35 cellular contexts compared by ENCODE assay signal in genomic region chr18:13061630-13062189, GRCh38.
"Had no signal": no experiment of that assay in that cellular context is flagged by ENCODE, and none has a peak within 500 bp of the region (broad histone marks: within the 10 kb centered on the region; RNA-seq: fewer than 3 reads in every experiment).

No MANE protein-coding gene starts in this region.

- H3K27me3 ChIP-seq: brain microvascular endothelial cell, MG63, Peyer's patch had no signal

- H3K27me3 Mint-ChIP-seq: activated CD4-positive, alpha-beta memory T cell treated with anti-CD3 and anti-CD28 coated beads for 36 hours; activated CD4-positive, alpha-beta T cell treated with anti-CD3 and anti-CD28 coated beads for 36 hours; activated CD8-positive, alpha-beta memory T cell treated with anti-CD3 and anti-CD28 coated beads, Interleukin-2, amount 10 ng/mL, durations not matched to agents 7 days and 5 days; activated naive CD8-positive, alpha-beta T cell treated with anti-CD3 and anti-CD28 coated beads for 36 hours; IgD-negative memory B cell had no signal

- H3K4me3 ChIP-seq: MG63, Peyer's patch, SK-N-MC had no signal

- H3K27ac ChIP-seq: brain microvascular endothelial cell, Peyer's patch, SK-N-MC had no signal

- H3K9me3 Mint-ChIP-seq: T-helper 1 cell treated with Interleukin-12 subunit alpha and Interleukin-12 subunit beta and Interleukin-4 antibody, amounts not matched to agents 30 μg/mL and 1 μg/mL, for 36 hours; T-helper 2 cell treated with Interferon-gamma antibody and Interleukin-4, amounts not matched to agents 5 μg/mL and 100 μg/mL, for 36 hours had no signal

- H3K4me1 ChIP-seq: Peyer's patch had no signal

- H3K27ac Mint-ChIP-seq: activated CD4-positive, alpha-beta memory T cell treated with anti-CD3 and anti-CD28 coated beads for 36 hours; activated CD4-positive, alpha-beta T cell treated with anti-CD3 and anti-CD28 coated beads for 36 hours; activated CD8-positive, alpha-beta memory T cell treated with anti-CD3 and anti-CD28 coated beads, Interleukin-2, amount 10 ng/mL, durations not matched to agents 7 days and 5 days; activated naive CD8-positive, alpha-beta T cell treated with anti-CD3 and anti-CD28 coated beads for 36 hours; IgD-negative memory B cell; T-helper 1 cell treated with Interleukin-12 subunit alpha and Interleukin-12 subunit beta and Interleukin-4 antibody, amounts not matched to agents 30 μg/mL and 1 μg/mL, for 36 hours; T-helper 2 cell treated with Interferon-gamma antibody and Interleukin-4, amounts not matched to agents 5 μg/mL and 100 μg/mL, for 36 hours had no signal

- H3K4me3 Mint-ChIP-seq: activated CD4-positive, alpha-beta memory T cell treated with anti-CD3 and anti-CD28 coated beads for 36 hours; activated CD4-positive, alpha-beta T cell treated with anti-CD3 and anti-CD28 coated beads for 36 hours; activated CD8-positive, alpha-beta memory T cell treated with anti-CD3 and anti-CD28 coated beads, Interleukin-2, amount 10 ng/mL, durations not matched to agents 7 days and 5 days; activated naive CD8-positive, alpha-beta T cell treated with anti-CD3 and anti-CD28 coated beads for 36 hours; IgD-negative memory B cell; T-helper 1 cell treated with Interleukin-12 subunit alpha and Interleukin-12 subunit beta and Interleukin-4 antibody, amounts not matched to agents 30 μg/mL and 1 μg/mL, for 36 hours; T-helper 2 cell treated with Interferon-gamma antibody and Interleukin-4, amounts not matched to agents 5 μg/mL and 100 μg/mL, for 36 hours had no signal

- DNase-seq: activated CD4-positive, alpha-beta memory T cell treated with anti-CD3 and anti-CD28 coated beads for 36 hours; activated CD4-positive, alpha-beta T cell treated with anti-CD3 and anti-CD28 coated beads for 36 hours; activated CD4-positive, alpha-beta T cell treated with anti-CD3 and anti-CD28 coated beads, Interleukin-2, amount 50 U/mL, for 1 hour; activated CD8-positive, alpha-beta memory T cell treated with anti-CD3 and anti-CD28 coated beads for 24 hours; activated CD8-positive, alpha-beta memory T cell treated with anti-CD3 and anti-CD28 coated beads, Interleukin-2, amount 10 ng/mL, durations not matched to agents 7 days and 5 days; activated CD8-positive, alpha-beta memory T cell treated with anti-CD3 and anti-CD28 coated beads, Interleukin-2, amount 50 U/mL, for 48 hours; activated effector memory CD4-positive, alpha-beta T cell treated with Interleukin-2 at 50 U/mL for 16 hours; activated naive CD4-positive, alpha-beta T cell; activated naive CD4-positive, alpha-beta T cell treated with anti-CD3 and anti-CD28 coated beads, Interleukin-2, amount 50 U/mL, for 16 hours; activated naive CD8-positive, alpha-beta T cell treated with anti-CD3 and anti-CD28 coated beads for 36 hours; activated T-cell treated with anti-CD3 and anti-CD28 coated beads, Interleukin-2, amount 50 U/mL, for 48 hours; amniotic stem cell; aorta; brain microvascular endothelial cell; Kasumi-1; KG1; MG63; NCI-H1048; NCI-H1105 treated with DMSO at 0.1 percent for 48 hours; NCI-H1436; NCI-H1694; NCI-H1930; NCI-H2081 treated with DMSO at 0.1 percent for 48 hours; NCI-H510A; NCI-H526; NCI-H748 treated with DMSO at 0.1 percent for 48 hours; NK-92 treated with Interleukin-12 subunit alpha and Interleukin-12 subunit beta, amount 100 ng/mL, for 24 hours; PC-3; Peyer's patch; RPMI8226 had no signal

- H3K9me3 ChIP-seq: MG63, Peyer's patch had no signal

- ATAC-seq: activated CD4-positive, alpha-beta T cell treated with anti-CD3 and anti-CD28 coated beads for 36 hours; activated CD4-positive, CD25-positive, alpha-beta regulatory T cell treated with anti-CD3 and anti-CD28 coated beads, Interleukin-2, amount 50 U/mL, for 24 hours; activated CD8-positive, alpha-beta memory T cell treated with anti-CD3 and anti-CD28 coated beads, Interleukin-2, amount 10 ng/mL, durations not matched to agents 7 days and 5 days; PC-3 had no signal
